Comparison of ENCODE assay signal across 25 cellular contexts in genomic region chr7:101370836-101371235, GRCh38. TPM values are rescaled to one million over a fixed set of nuclear protein-coding genes. Genes with fewer than 3 reads are reported as not detected.
DNase-seq lines count a peak whose midpoint lies in the region; ATAC-seq and TF ChIP-seq lines count a peak whose summit lies in the region.
"Had no signal": no experiment of that assay in that cellular context is flagged by ENCODE, and none has a peak within 500 bp of the region (broad histone marks: within the 10 kb centered on the region; RNA-seq: fewer than 3 reads in every experiment).

No MANE protein-coding gene starts in this region.

- H3K4me2 ChIP-seq in BLaER1 treated with 17β-estradiol and CSF1 and Interleukin-3, amounts not matched to agents 10 nM and 100 nM: peak overlapping the region; percentile 11 to 74 (median 57); a peak in 20 of 22 replicates
- H3K4me2 ChIP-seq in SK-N-SH: no peak overlapping the region

- no peak overlapping the region for H2AFZ ChIP-seq in SK-N-SH (ENCODE audit: low read depth)

- H3K9me2 ChIP-seq in SK-N-SH: no peaks in the 10 kb centered on the region

- POLR2A ChIA-PET in SK-N-SH (lab: Yijun Ruan, JAX): no interaction called here

- no peaks in the 10 kb centered on the region for H3K36me3 ChIP-seq in BLaER1 treated with 17β-estradiol and CSF1 and Interleukin-3, amounts not matched to agents 10 nM and 100 nM
- no peaks in the 10 kb centered on the region for H3K36me3 ChIP-seq in SK-N-SH (replicated peaks in 1 of 2; ENCODE audit: control insufficient read depth in 1 of 2, insufficient read depth in 2 of 2, low read length in 1 of 2)
- H3K36me3 ChIP-seq: pancreas had no signal

- H3K4me3 ChIP-seq in BLaER1 treated with 17β-estradiol and CSF1 and Interleukin-3, amounts not matched to agents 10 nM and 100 nM: no peak overlapping the region
- no peak overlapping the region for H3K4me3 ChIP-seq in Jurkat, Clone E6-1 (ENCODE audit: low read length)
- no peak overlapping the region for H3K4me3 ChIP-seq in SK-N-SH (ENCODE audit: low read depth in 2 of 2, low read length in 1 of 2)
- H3K4me3 ChIP-seq: body of pancreas, pancreas had no signal

- ATAC-seq in T-helper 17 cell: no peak
- ATAC-seq in memory B cell (ENCODE audit: low read depth): peak; percentile 35
- ATAC-seq: activated CD8-positive, alpha-beta T cell treated with anti-CD3 and anti-CD28 coated beads for 36 hours; activated naive CD8-positive, alpha-beta T cell treated with anti-CD3 and anti-CD28 coated beads, Interleukin-2, amount 50 U/mL, for 24 hours; body of pancreas; left colon; natural killer cell; pancreas had no signal

- DNase-seq in Jurkat, Clone E6-1 (ENCODE audit: low read depth, low spot score): peak; percentile 43
- DNase-seq in T-helper 17 cell (no peak), memory B cell (ENCODE audit: low spot score in 2 of 2) (no peak), NCI-H69 (lab: John Stamatoyannopoulos, UW) (no peak), amygdala (lab: John Stamatoyannopoulos, UW) (no peak), SK-N-SH (no peak), NCI-H345 (lab: John Stamatoyannopoulos, UW) (no peak)
- DNase-seq: activated CD4-positive, CD25-positive, alpha-beta regulatory T cell treated with anti-CD3 and anti-CD28 coated beads, Interleukin-2, amount 50 U/mL, for 72 hours; activated CD8-positive, alpha-beta T cell treated with anti-CD3 and anti-CD28 coated beads for 36 hours; activated effector memory CD4-positive, alpha-beta T cell treated with anti-CD3 and anti-CD28 coated beads, Interleukin-2, amount 50 U/mL, for 16 hours; activated naive CD8-positive, alpha-beta T cell treated with anti-CD3 and anti-CD28 coated beads, Interleukin-2, amount 50 U/mL, for 24 hours; body of pancreas; DMS153; effector memory CD4-positive, alpha-beta T cell; foreskin fibroblast; left colon; mesendoderm; natural killer cell; NCI-H1694; NCI-H2171 treated with DMSO at 0.1 percent for 48 hours; Right ventricle myocardium superior had no signal

- WGBS in SK-N-SH (ENCODE audit: low lambda C conversion rate): 33% methylated on average over 5 of the region's 5 CpGs

- no peak for TF ChIP-seq CTCF in SK-N-SH (IDR thresholded peaks at IDR 0.05)

- H3K4me1 ChIP-seq in BLaER1 treated with 17β-estradiol and CSF1 and Interleukin-3, amounts not matched to agents 10 nM and 100 nM: peaks cover 4 to 26% (median 13%) of the 10 kb centered on the region in 10 experiments; a peak in 19 of 20 replicates
- peaks cover 0 to 2% of the 10 kb centered on the region in 2 experiments; a peak in 1 of 4 replicates for H3K4me1 ChIP-seq in SK-N-SH (ENCODE audit: control insufficient read depth in 1 of 2, insufficient read depth in 2 of 2, low read depth in 1 of 2, low read length in 1 of 2)
- H3K4me1 ChIP-seq: body of pancreas, pancreas had no signal

- TF ChIP-seq EP300 in SK-N-SH (IDR thresholded peaks at IDR 0.05; ENCODE audit: borderline replicate concordance in 1 of 2, low read depth in 1 of 2, low read length in 1 of 2): no peak

- no peaks in the 10 kb centered on the region for H3K27me3 ChIP-seq in BLaER1 treated with 17β-estradiol and CSF1 and Interleukin-3, amounts not matched to agents 10 nM and 100 nM
- 0 out of 2 replicates have a peak, but pooled peaks cover 16% of the 10 kb centered on the region for H3K27me3 ChIP-seq in SK-N-SH (ENCODE audit: insufficient read depth)
- H3K27me3 ChIP-seq: body of pancreas, pancreas had no signal

- no peaks in the 10 kb centered on the region for H3K9me3 ChIP-seq in BLaER1 treated with 17β-estradiol and CSF1 and Interleukin-3, amounts not matched to agents 10 nM and 100 nM (replicated peaks in 1 of 11)
- H3K9me3 ChIP-seq in T-helper 17 cell (ENCODE audit: control insufficient read depth, low read length, poor library complexity, severe bottlenecking) (no peaks in the 10 kb centered on the region), SK-N-SH (no peaks in the 10 kb centered on the region)
- H3K9me3 ChIP-seq: body of pancreas, pancreas had no signal

- peaks cover 1% of the 10 kb centered on the region for H3K9me3 Mint-ChIP-seq in memory B cell
- H3K9me3 Mint-ChIP-seq: activated CD8-positive, alpha-beta T cell treated with anti-CD3 and anti-CD28 coated beads for 36 hours; activated naive CD8-positive, alpha-beta T cell treated with anti-CD3 and anti-CD28 coated beads, Interleukin-2, amount 50 U/mL, for 24 hours; natural killer cell had no signal

- H3K36me3 Mint-ChIP-seq in T-helper 17 cell (ENCODE audit: low read depth) (peaks cover 2% of the 10 kb centered on the region), memory B cell (no peaks in the 10 kb centered on the region)
- H3K36me3 Mint-ChIP-seq: natural killer cell had no signal

- H3K4me1 Mint-ChIP-seq in T-helper 17 cell: peaks cover 4% of the 10 kb centered on the region
- peaks cover 6% of the 10 kb centered on the region for H3K4me1 Mint-ChIP-seq in memory B cell

- no peak overlapping the region for H3K4me3 Mint-ChIP-seq in T-helper 17 cell
- no peak overlapping the region for H3K4me3 Mint-ChIP-seq in memory B cell
- H3K4me3 Mint-ChIP-seq: activated CD8-positive, alpha-beta T cell treated with anti-CD3 and anti-CD28 coated beads for 36 hours; activated naive CD8-positive, alpha-beta T cell treated with anti-CD3 and anti-CD28 coated beads, Interleukin-2, amount 50 U/mL, for 24 hours; natural killer cell had no signal

- no peaks in the 10 kb centered on the region for H3F3A ChIP-seq in SK-N-SH (replicated peaks; ENCODE audit: insufficient read depth)

- H3K9ac ChIP-seq in BLaER1 treated with 17β-estradiol and CSF1 and Interleukin-3, amounts not matched to agents 10 nM and 100 nM: no peak overlapping the region
- no peak overlapping the region for H3K9ac ChIP-seq in SK-N-SH

- no peaks in the 10 kb centered on the region for H3K79me2 ChIP-seq in SK-N-SH (ENCODE audit: insufficient read depth)

- no peak for TF ChIP-seq RAD21 in SK-N-SH (IDR thresholded peaks at IDR 0.05; ENCODE audit: low read length)

- no peak overlapping the region for H3K27ac ChIP-seq in BLaER1 treated with 17β-estradiol and CSF1 and Interleukin-3, amounts not matched to agents 10 nM and 100 nM
- H3K27ac ChIP-seq in SK-N-SH (ENCODE audit: low read depth in 2 of 2, low read length in 1 of 2): no peak overlapping the region
- H3K27ac ChIP-seq: body of pancreas, pancreas had no signal

- peaks cover 65% of the 10 kb centered on the region for H3K27me3 Mint-ChIP-seq in T-helper 17 cell
- H3K27me3 Mint-ChIP-seq in memory B cell: peaks cover 20% of the 10 kb centered on the region

- CTCF ChIA-PET in SK-N-SH (lab: Yijun Ruan, JAX): interaction anchor here (0.5 to 6.1 kb wide), 8 partner anchors 8 to 138 kb away, joined by 3 to 48 read pairs (median 6); partner anchors contain the start of gene COL26A1

- H3K27ac Mint-ChIP-seq in T-helper 17 cell: peak overlapping the region; percentile 65
- H3K27ac Mint-ChIP-seq in memory B cell: no peak overlapping the region
- H3K27ac Mint-ChIP-seq: activated CD8-positive, alpha-beta T cell treated with anti-CD3 and anti-CD28 coated beads for 36 hours; activated naive CD8-positive, alpha-beta T cell treated with anti-CD3 and anti-CD28 coated beads, Interleukin-2, amount 50 U/mL, for 24 hours; natural killer cell had no signal

- no peaks in the 10 kb centered on the region for H4K20me1 ChIP-seq in BLaER1 treated with 17β-estradiol and CSF1 and Interleukin-3, amounts not matched to agents 10 nM and 100 nM
- H4K20me1 ChIP-seq in SK-N-SH (ENCODE audit: insufficient read depth): no peaks in the 10 kb centered on the region

TF ChIP-seq in SK-N-SH, 30 proteins besides CTCF, POLR2A, EP300 and RAD21 (continues in another document):
- TF ChIP-seq TCF12 (IDR thresholded peaks at IDR 0.05) (no peak), SMC3 (IDR thresholded peaks at IDR 0.05; ENCODE audit: low read depth, low read length) (no peak), RXRA (IDR thresholded peaks at IDR 0.05; ENCODE audit: borderline replicate concordance, low read depth) (no peak), EZH2phosphoT487 (IDR thresholded peaks at IDR 0.05; ENCODE audit: borderline replicate concordance, low read depth) (no peak), GATA2 (CRISPR knock-in tag; IDR thresholded peaks at IDR 0.05) (no peak), MEF2A (IDR thresholded peaks at IDR 0.05; ENCODE audit: borderline replicate concordance, low read depth) (no peak), MAX (IDR thresholded peaks at IDR 0.05; ENCODE audit: low read depth) (no peak), ZBTB33 (IDR thresholded peaks at IDR 0.05; ENCODE audit: borderline replicate concordance, low read depth) (no peak)

RNA-seq across cellular contexts. Expression of gene COL26A1, which starts 8.2 kb away (rescaled TPM):
- not detected for polyA plus RNA-seq in Jurkat, Clone E6-1 (2012; ENCODE audit: insufficient read depth, insufficient read length)
- total RNA-seq in T-helper 17 cell: not detected
- polyA plus RNA-seq in SK-N-SH (2012; rRNA removed): 0.05 and 0.06 TPM in 2 replicates
- polyA plus RNA-seq in SK-N-SH (2012; cell fraction: cytosol; rRNA removed): 0.04 and 0.05 TPM in 2 replicates
- 0.13 and 0.47 TPM in 2 replicates for polyA plus RNA-seq in SK-N-SH (2012; cell fraction: nucleus; rRNA removed)
- total RNA-seq: activated CD8-positive, alpha-beta T cell treated with anti-CD3 and anti-CD28 coated beads for 36 hours; left colon; OCI-LY7; Right ventricle myocardium superior had no signal
- polyA plus RNA-seq: esophagus had no signal

RNA-seq across cellular contexts. Expression of gene IFT22, which starts 49.2 kb away (rescaled TPM):
- 48.0 TPM for polyA plus RNA-seq in Jurkat, Clone E6-1 (2012; ENCODE audit: insufficient read depth, insufficient read length)
- 1 to 10 TPM; 5.2 to 6.0 TPM for total RNA-seq in T-helper 17 cell
- 62.4 and 66.7 TPM in 2 replicates for polyA plus RNA-seq in SK-N-SH (2012; rRNA removed)
- 66.4 and 68.9 TPM in 2 replicates for polyA plus RNA-seq in SK-N-SH (2012; cell fraction: cytosol; rRNA removed)
- polyA plus RNA-seq in SK-N-SH (2012; cell fraction: nucleus; rRNA removed): 23.6 and 23.8 TPM in 2 replicates
